Comparison of ENCODE assay signal across 25 cellular contexts in genomic region chrX:139862208-139862607, GRCh38.
A peak's percentile ranks its signal among the peaks of the same experiment; 100 is the strongest.
DNase-seq lines count a peak whose midpoint lies in the region; ATAC-seq and TF ChIP-seq lines count a peak whose summit lies in the region.
"Had no signal": no experiment of that assay in that cellular context is flagged by ENCODE, and none has a peak within 500 bp of the region (broad histone marks: within the 10 kb centered on the region; RNA-seq: fewer than 3 reads in every experiment).

No MANE protein-coding gene starts in this region.

- no peaks in the 10 kb centered on the region for H4K20me1 ChIP-seq in H9 (ENCODE audit: control insufficient read depth, insufficient read depth, insufficient read length)

- DNase-seq in ELF-1 (ENCODE audit: low read depth, low spot score), result peak; percentile 39
- no peak for DNase-seq in H9
- no peak for DNase-seq in SK-N-MC (ENCODE audit: low read depth, low spot score)
- DNase-seq in memory B cell (ENCODE audit: low spot score in 2 of 2), result no peak
- DNase-seq in testis, result no peak
- DNase-seq in Right ventricle myocardium superior, result no peak
- DNase-seq: activated CD4-positive, alpha-beta T cell treated with anti-CD3 and anti-CD28 coated beads, Interleukin-2, amount 50 U/mL, for 1 hour; body of pancreas; effector memory CD4-positive, alpha-beta T cell; gastrocnemius medialis; hypothalamus; NCI-H1105; NCI-H2081; NCI-H446; Peyer's patch; psoas muscle; substantia nigra; T-helper 2 cell had no signal

- H3K4me3 ChIP-seq in SK-N-MC, result no peak overlapping the region
- H3K4me3 ChIP-seq in testis, result no peak overlapping the region
- H3K4me3 ChIP-seq in gastroesophageal sphincter, result no peak overlapping the region
- H3K4me3 ChIP-seq: body of pancreas, esophagus muscularis mucosa, gastrocnemius medialis, Peyer's patch, psoas muscle, SJSA1 had no signal

- H2AK5ac ChIP-seq in H9 (ENCODE audit: insufficient read length, low read length), result no peak overlapping the region

- H3K9me3 ChIP-seq in H9 (ENCODE audit: control insufficient read depth, low read depth, low read length) (no peaks in the 10 kb centered on the region), SK-N-MC (ENCODE audit: low read depth, low read length) (no peaks in the 10 kb centered on the region), testis (no peaks in the 10 kb centered on the region), gastroesophageal sphincter (no peaks in the 10 kb centered on the region)
- H3K9me3 ChIP-seq: body of pancreas, esophagus muscularis mucosa, gastrocnemius medialis, Peyer's patch, psoas muscle, SJSA1 had no signal

- peaks cover 1% of the 10 kb centered on the region; the same call in 1 of the 2 replicates for H3K79me2 ChIP-seq in H9 (ENCODE audit: insufficient read depth, low read length)

- H3K27me3 ChIP-seq in H9 (ENCODE audit: insufficient read depth, low read length), result no peaks in the 10 kb centered on the region
- no peaks in the 10 kb centered on the region for H3K27me3 ChIP-seq in testis
- H3K27me3 ChIP-seq in gastroesophageal sphincter, result no peaks in the 10 kb centered on the region
- H3K27me3 ChIP-seq: body of pancreas, esophagus muscularis mucosa, gastrocnemius medialis, Peyer's patch, SJSA1 had no signal

- no peaks in the 10 kb centered on the region for H3K36me3 ChIP-seq in SK-N-MC (ENCODE audit: insufficient read depth, low read length)
- no peaks in the 10 kb centered on the region for H3K36me3 ChIP-seq in testis (ENCODE audit: low read depth, missing control alignments)
- H3K36me3 ChIP-seq in gastroesophageal sphincter, result no peaks in the 10 kb centered on the region
- H3K36me3 ChIP-seq: esophagus muscularis mucosa, gastrocnemius medialis, Peyer's patch, SJSA1 had no signal

- H3K27ac Mint-ChIP-seq in H9 (no peak overlapping the region; a peak in 2 of 7 replicates), memory B cell (peak overlapping the region; percentile 41)
- H3K27ac Mint-ChIP-seq: activated T-helper 2 cell treated with anti-CD3 and anti-CD28 coated beads, Interferon-gamma antibody, Interleukin-2, Interleukin-4, amounts not matched to agents 10 μg/mL and 5 μg/mL and 100 μg/mL, durations not matched to agents 14 hours and 24 hours and 36 hours had no signal

- no peak overlapping the region for H3T11ph ChIP-seq in H9 (ENCODE audit: low read length)

- no peak overlapping the region for H3K23ac ChIP-seq in H9 (ENCODE audit: insufficient read length, low read depth, low read length)

- no peak overlapping the region for H3K18ac ChIP-seq in H9 (ENCODE audit: insufficient read length, low read depth, low read length)

- H3K9ac ChIP-seq in H9 (ENCODE audit: extremely low read depth, insufficient read length, low read length), result no peak overlapping the region
- no peak overlapping the region for H3K9ac ChIP-seq in SK-N-MC (ENCODE audit: insufficient read length)

- ATAC-seq in memory B cell (ENCODE audit: low read depth) (no peak), gastroesophageal sphincter (no peak), Right ventricle myocardium superior (ENCODE audit: poor library complexity) (no peak)
- ATAC-seq: body of pancreas, gastrocnemius medialis, psoas muscle had no signal

- no peak overlapping the region for H3K4me2 ChIP-seq in H9 (ENCODE audit: insufficient read depth, insufficient read length, low read length)

- no peak overlapping the region for H4K8ac ChIP-seq in H9 (replicated peaks; ENCODE audit: insufficient read length, low read depth, low read length)

- H2BK12ac ChIP-seq in H9 (ENCODE audit: insufficient read length, low read depth, low read length), result no peak overlapping the region

- H3K4me1 Mint-ChIP-seq in H9 (peaks cover 6% of the 10 kb centered on the region in 2 experiments), memory B cell (peaks cover 10% of the 10 kb centered on the region)
- H3K4me1 Mint-ChIP-seq: neural crest cell had no signal

- peaks cover 0 to 6% (median 4%) of the 10 kb centered on the region in 3 experiments; a peak in 4 of 7 replicates for H3K36me3 Mint-ChIP-seq in H9 (ENCODE audit: insufficient read depth in 1 of 3, low read depth in 3 of 3)
- H3K36me3 Mint-ChIP-seq in memory B cell, result peaks cover 6% of the 10 kb centered on the region

- TF ChIP-seq CTCF in H9 (conservative IDR thresholded peaks at IDR 0.05) (peak; percentile 48; the same call in 2 of the 3 replicates), testis (IDR thresholded peaks at IDR 0.05) (no peak), gastroesophageal sphincter (IDR thresholded peaks at IDR 0.05) (no peak)

- WGBS in H9 (ENCODE audit: extremely low coverage, insufficient read length, low lambda C conversion rate), result no CpG with 5 or more reads among the region's 5 CpGs
- WGBS in testis, 2 donors, result 98 to 100% methylated on average over 5 of the region's 5 CpGs
- 62 to 93% methylated on average over 2 to 3 of the region's 5 CpGs for WGBS in gastroesophageal sphincter (ENCODE audit: low coverage in 1 of 2), 2 donors

- H2AFZ ChIP-seq in H9 (ENCODE audit: low read length), result no peak overlapping the region

- H3K23me2 ChIP-seq in H9 (ENCODE audit: insufficient read length, low read depth, low read length, poor library complexity, severe bottlenecking), result no peaks in the 10 kb centered on the region

- H3K27me3 Mint-ChIP-seq in H9 (ENCODE audit: low read depth), result no peaks in the 10 kb centered on the region
- no peaks in the 10 kb centered on the region for H3K27me3 Mint-ChIP-seq in memory B cell
- H3K27me3 Mint-ChIP-seq: activated naive CD8-positive, alpha-beta T cell had no signal

- no peak overlapping the region for H3K14ac ChIP-seq in H9 (ENCODE audit: insufficient read depth, low read length)

- H3K4me3 Mint-ChIP-seq in H9, result no peak overlapping the region
- H3K4me3 Mint-ChIP-seq in memory B cell, result no peak overlapping the region
- H3K4me3 Mint-ChIP-seq: activated naive CD8-positive, alpha-beta T cell; neural crest cell had no signal

- no peak overlapping the region for H2BK20ac ChIP-seq in H9 (ENCODE audit: low read depth, low read length, poor library complexity, severe bottlenecking)

- H3K56ac ChIP-seq in H9 (ENCODE audit: insufficient read length, low read depth, low read length), result no peak overlapping the region

- H4K5ac ChIP-seq in H9 (ENCODE audit: insufficient read length, low read depth, low read length), result no peak overlapping the region

- H3K9me3 Mint-ChIP-seq in H9, result peaks cover 0 to 27% of the 10 kb centered on the region in 2 experiments; a peak in 2 of 5 replicates
- H3K9me3 Mint-ChIP-seq in memory B cell, result no peaks in the 10 kb centered on the region
- H3K9me3 Mint-ChIP-seq: activated T-helper 2 cell treated with anti-CD3 and anti-CD28 coated beads, Interferon-gamma antibody, Interleukin-2, Interleukin-4, amounts not matched to agents 10 μg/mL and 5 μg/mL and 100 μg/mL, durations not matched to agents 14 hours and 24 hours and 36 hours had no signal

- no peaks in the 10 kb centered on the region for H3K79me1 ChIP-seq in H9 (ENCODE audit: insufficient read depth, low read depth, low read length, poor library complexity, severe bottlenecking)

- H3K27ac ChIP-seq in H9 (ENCODE audit: insufficient read length, low read depth, low read length) (no peak overlapping the region), SK-N-MC (peak overlapping the region; percentile 65), testis (no peak overlapping the region), gastroesophageal sphincter (no peak overlapping the region)
- H3K27ac ChIP-seq: body of pancreas, esophagus muscularis mucosa, gastrocnemius medialis, Peyer's patch, psoas muscle, SJSA1, VCaP had no signal

- no peak overlapping the region for H2BK5ac ChIP-seq in H9 (ENCODE audit: insufficient read length, low read length)

- intact Hi-C loops in testis (cut with DNase I; ENCODE audit: low total_unique reads), result no loop called here
- intact Hi-C loops in Right ventricle myocardium superior (cut with DNase I), result no loop called here

- H3K4me1 ChIP-seq in H9 (ENCODE audit: insufficient read depth, low read length), result no peaks in the 10 kb centered on the region; the same call in 1 of the 2 replicates
- no peaks in the 10 kb centered on the region for H3K4me1 ChIP-seq in testis
- H3K4me1 ChIP-seq in gastroesophageal sphincter, result no peaks in the 10 kb centered on the region
- H3K4me1 ChIP-seq: body of pancreas, esophagus muscularis mucosa, gastrocnemius medialis, Peyer's patch, psoas muscle, SJSA1 had no signal

- no peak for TF ChIP-seq EP300 in gastroesophageal sphincter (IDR thresholded peaks at IDR 0.05)

- H3K4ac ChIP-seq in H9 (ENCODE audit: low read depth, low read length), result no peak overlapping the region

- H2BK15ac ChIP-seq in H9 (ENCODE audit: low read depth, low read length), result no peak overlapping the region

- H2BK120ac ChIP-seq in H9 (ENCODE audit: low read depth, low read length, poor library complexity, severe bottlenecking), result no peak overlapping the region

- no peak for TF ChIP-seq POLR2A in testis (IDR thresholded peaks at IDR 0.05)
- TF ChIP-seq POLR2A in gastroesophageal sphincter (IDR thresholded peaks at IDR 0.05), result no peak

- H4K91ac ChIP-seq in H9 (ENCODE audit: insufficient read length, low read depth, low read length), result no peak overlapping the region
